9 cellular contexts compared by ENCODE assay signal in genomic region chr10:122140941-122141623, GRCh38.
DNase-seq lines count a peak whose midpoint lies in the region; ATAC-seq and TF ChIP-seq lines count a peak whose summit lies in the region.
"Had no signal": no experiment of that assay in that cellular context is flagged by ENCODE, and none has a peak within 500 bp of the region (broad histone marks: within the 10 kb centered on the region; RNA-seq: fewer than 3 reads in every experiment).

No MANE protein-coding gene starts in this region.

- H3K4me3 ChIP-seq in prostate gland: no peak overlapping the region

- no peaks in the 10 kb centered on the region for H3K27me3 ChIP-seq in prostate gland (replicated peaks; ENCODE audit: insufficient read depth)

- ATAC-seq in naive thymus-derived CD8-positive, alpha-beta T cell: no peak
- no peak for ATAC-seq in GM18870 (IDR thresholded peaks at IDR 0.05; ENCODE audit: unreplicated experiment)

- no peaks in the 10 kb centered on the region for H3K36me3 ChIP-seq in prostate gland

- no peaks in the 10 kb centered on the region for H3K9me3 ChIP-seq in prostate gland

- peaks cover 4% of the 10 kb centered on the region for H3K4me1 ChIP-seq in prostate gland (replicated peaks)

- POLR2A ChIA-PET in naive thymus-derived CD8-positive, alpha-beta T cell (lab: Charles Lee): no interaction called here

- WGBS in prostate gland: 34% methylated on average over 10 of the region's 10 CpGs

- DNase-seq in EL (peak; percentile 97), RPMI7951 (ENCODE audit: low read depth) (peak; percentile 98), fibroblast of the conjunctiva (ENCODE audit: low read depth) (peak; percentile 84), prostate gland (ENCODE audit: low spot score) (no peak), epidermal melanocyte (ENCODE audit: insufficient read length, low spot score) (no peak)
- DNase-seq in naive thymus-derived CD8-positive, alpha-beta T cell: no peak
- DNase-seq in stimulated activated CD4-positive, alpha-beta T cell treated with anti-CD3 and anti-CD28 coated beads, Interleukin-1b, Interleukin-23, amount 100 ng/mL, for 48 hours: no peak

- peaks cover 0 to 5% (median 0%) of the 10 kb centered on the region in 3 donors for H3K36me3 Mint-ChIP-seq in naive thymus-derived CD8-positive, alpha-beta T cell

- H3K27ac ChIP-seq in prostate gland: peak overlapping the region; percentile 79 to 81

- intact Hi-C loops in prostate gland (cut with DNase I): loop anchor here (10.0 kb wide), 1 partner anchor 294 kb away; no protein-coding TSS in a partner anchor

- TF ChIP-seq POLR2A in prostate gland (IDR thresholded peaks at IDR 0.05): no peak

- no peak overlapping the region for H3K4me3 Mint-ChIP-seq in naive thymus-derived CD8-positive, alpha-beta T cell
- H3K4me3 Mint-ChIP-seq: central memory CD8-positive, alpha-beta T cell had no signal

- no peaks in the 10 kb centered on the region for H3K4me1 Mint-ChIP-seq in naive thymus-derived CD8-positive, alpha-beta T cell
- H3K4me1 Mint-ChIP-seq: central memory CD8-positive, alpha-beta T cell had no signal

- TF ChIP-seq CTCF in prostate gland (IDR thresholded peaks at IDR 0.05): peak in 1 of 4 experiments; percentile 5

- peak overlapping the region in 1 of 10 donors; percentile 43 for H3K27ac Mint-ChIP-seq in naive thymus-derived CD8-positive, alpha-beta T cell

- peaks cover 0 to 16% (median 4%) of the 10 kb centered on the region in 9 donors for H3K9me3 Mint-ChIP-seq in naive thymus-derived CD8-positive, alpha-beta T cell

- H3K27me3 Mint-ChIP-seq in naive thymus-derived CD8-positive, alpha-beta T cell: peaks cover 2 to 34% (median 2%) of the 10 kb centered on the region in 5 donors

Comparison
In these comparisons a context has a peak if more than half of its experiments do, and no peak if none do; other contexts are left out.
1. DNase-seq: peak in EL (single experiment), RPMI7951 (single experiment) and fibroblast of the conjunctiva (single experiment); none in prostate gland (single experiment), epidermal melanocyte (single experiment), naive thymus-derived CD8-positive, alpha-beta T cell (0 of 10) and stimulated activated CD4-positive, alpha-beta T cell treated with anti-CD3 and anti-CD28 coated beads, Interleukin-1b, Interleukin-23, amount 100 ng/mL, for 48 hours (single experiment).